ENCODE assay signal across 8 cellular contexts in the genomic region with DNA sequence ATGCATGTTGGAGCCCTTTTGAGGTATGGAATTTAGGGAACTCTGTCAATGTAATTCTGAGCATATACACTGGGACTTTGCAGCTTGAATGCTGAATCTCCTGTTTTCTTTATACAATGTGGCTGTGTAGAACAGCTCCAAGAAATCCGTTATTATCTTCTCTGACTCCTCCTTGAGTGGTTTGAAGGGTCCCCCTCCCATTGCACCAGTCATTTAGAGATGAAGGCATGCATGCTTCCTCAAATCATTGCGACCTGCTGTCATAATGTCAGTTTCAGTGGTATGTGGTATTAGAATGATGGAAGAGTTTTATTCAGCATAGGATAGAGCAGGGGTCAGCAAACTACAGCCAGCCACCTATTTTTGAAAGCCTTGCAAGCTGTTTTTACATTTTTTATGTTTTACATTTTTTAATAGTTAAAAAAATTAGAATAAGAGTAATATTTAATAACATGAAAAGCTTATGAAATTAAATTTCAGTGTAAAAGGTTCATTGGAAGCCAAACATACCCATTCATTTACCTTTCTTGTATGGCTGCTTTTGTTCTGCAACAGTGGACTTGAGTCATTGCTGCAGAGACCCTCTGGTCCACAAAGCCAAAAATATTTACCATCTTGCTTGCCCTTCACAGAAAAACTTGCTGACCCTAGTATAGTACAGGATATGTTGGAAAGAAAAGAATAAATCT. TPM values are rescaled to one million over a fixed set of nuclear protein-coding genes. Genes with fewer than 3 reads are reported as not detected.
A peak's percentile ranks its signal among the peaks of the same experiment; 100 is the strongest.
DNase-seq lines count a peak whose midpoint lies in the region; ATAC-seq, FAIRE-seq and TF ChIP-seq lines count a peak whose summit lies in the region.

No MANE protein-coding gene starts in this region.

- H3K4me3 ChIP-seq in esophagus muscularis mucosa, result no peak overlapping the region

- H3K27ac ChIP-seq in esophagus muscularis mucosa (replicated peaks in 1 of 4), result no peak overlapping the region

- H3K27ac Mint-ChIP-seq in central memory CD8-positive, alpha-beta T cell (ENCODE audit: low read depth), result peak overlapping the region; percentile 78

- H3K36me3 Mint-ChIP-seq in central memory CD8-positive, alpha-beta T cell (ENCODE audit: insufficient read depth), result peaks cover 46% of the 10 kb centered on the region

- peaks cover 0 to 16% (median 2%) of the 10 kb centered on the region in 4 donors for H3K4me1 ChIP-seq in esophagus muscularis mucosa

- H3K36me3 ChIP-seq in esophagus muscularis mucosa, result no peaks in the 10 kb centered on the region

- WGBS in esophagus muscularis mucosa, result 82% methylated on average over 2 of the region's 2 CpGs

- TF ChIP-seq CTCF in GM13976 (IDR thresholded peaks at IDR 0.05; ENCODE audit: borderline replicate concordance, control extremely low read depth, extremely low read depth, insufficient read depth, missing control alignments) (no peak), esophagus muscularis mucosa (IDR thresholded peaks at IDR 0.05) (no peak)

- no peaks in the 10 kb centered on the region for H3K27me3 ChIP-seq in esophagus muscularis mucosa

- ATAC-seq in GM21447 (IDR thresholded peaks at IDR 0.05; ENCODE audit: unreplicated experiment) (peak; percentile 65), HG03571 (IDR thresholded peaks at IDR 0.05; ENCODE audit: unreplicated experiment) (peak; percentile 70)
- no peak for ATAC-seq in central memory CD8-positive, alpha-beta T cell (replicated peaks; ENCODE audit: extremely low read depth, poor library complexity, severe bottlenecking)

- no peaks in the 10 kb centered on the region for H3K27me3 Mint-ChIP-seq in central memory CD8-positive, alpha-beta T cell

- no peaks in the 10 kb centered on the region for H3K9me3 ChIP-seq in esophagus muscularis mucosa

- no peak for TF ChIP-seq POLR2A in esophagus muscularis mucosa (IDR thresholded peaks at IDR 0.05; ENCODE audit: low read depth)

- in situ Hi-C loops in GM13976 (cut with MboI; ENCODE audit: low sequenced_read_pairs, unreplicated experiment), result no loop called here

- H3K4me1 Mint-ChIP-seq in central memory CD8-positive, alpha-beta T cell, result peaks cover 86% of the 10 kb centered on the region

- no peak for FAIRE-seq in urothelium cell line (lab: Jason Lieb, UNC)

- peak overlapping the region; percentile 59 for H3K4me3 Mint-ChIP-seq in central memory CD8-positive, alpha-beta T cell

- DNase-seq in GM13976 (ENCODE audit: low spot score) (peak; percentile 60), esophagus muscularis mucosa (ENCODE audit: extremely low spot score) (no peak), urothelium cell line (ENCODE audit: low spot score) (no peak), NCI-H2196 treated with DMSO at 0.1 percent for 48 hours (lab: John Stamatoyannopoulos, UW; ENCODE audit: unreplicated experiment) (no peak)
- no peak for DNase-seq in central memory CD8-positive, alpha-beta T cell (ENCODE audit: low spot score in 2 of 2)
- DNase-seq in central memory CD4-positive, alpha-beta T cell, result no peak

- no peaks in the 10 kb centered on the region for H3K9me3 Mint-ChIP-seq in central memory CD8-positive, alpha-beta T cell

- intact Hi-C loops in esophagus muscularis mucosa (cut with DNase I), result no loop called here

- TF ChIP-seq EP300 in esophagus muscularis mucosa (IDR thresholded peaks at IDR 0.05), result no peak

RNA-seq across cellular contexts. Expression of a gene that starts 8.1 kb away (rescaled TPM):
- 10 to 100 TPM; 19.5 to 33.3 (median 24.6) TPM for total RNA-seq in esophagus muscularis mucosa
